Comparison of ENCODE assay signal across 8 cellular contexts in the genomic region with DNA sequence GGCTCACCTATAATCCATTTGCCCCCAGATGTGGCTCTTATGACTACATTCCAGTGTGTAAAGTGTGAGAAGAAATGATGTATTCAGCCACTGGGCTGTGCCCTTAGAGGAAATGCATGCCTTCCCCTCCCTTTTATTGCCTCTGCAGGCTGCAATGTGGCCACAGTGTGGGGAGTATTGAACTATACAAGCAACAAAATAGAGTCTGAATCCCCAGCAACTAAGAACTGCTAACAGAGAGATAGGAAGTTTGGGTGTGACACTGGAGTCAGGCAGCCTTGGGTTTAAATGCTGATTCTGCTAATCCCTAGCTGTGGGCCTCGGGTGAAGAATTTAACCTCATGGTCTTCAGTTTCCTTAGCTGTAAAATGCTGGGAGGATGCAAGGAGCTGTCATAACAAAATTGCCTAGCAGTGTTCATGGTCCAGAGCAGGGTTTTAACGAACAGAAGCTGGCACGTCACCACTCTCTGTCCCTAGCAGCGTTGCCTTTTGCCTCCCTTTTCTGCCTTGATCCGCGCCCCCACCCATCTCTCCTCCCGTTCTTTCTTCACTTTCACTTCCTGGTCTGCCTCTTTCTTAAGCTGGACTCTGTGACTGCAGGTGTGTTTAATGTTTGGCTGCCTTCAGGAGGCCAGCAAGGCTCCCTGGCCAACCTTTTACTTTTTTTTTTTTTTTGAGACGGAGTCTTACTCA. TPM values are rescaled to one million over a fixed set of nuclear protein-coding genes. Genes with fewer than 3 reads are reported as not detected.
DNase-seq lines count a peak whose midpoint lies in the region; ATAC-seq and TF ChIP-seq lines count a peak whose summit lies in the region.

No MANE protein-coding gene starts in this region.

- H3K9me3 ChIP-seq in SK-N-MC (ENCODE audit: low read depth, low read length): no peaks in the 10 kb centered on the region

- H3K27ac ChIP-seq in SK-N-MC (peak overlapping the region; percentile 66), caudate nucleus (ENCODE audit: low read depth, low read length) (no peak overlapping the region)

- no peaks in the 10 kb centered on the region for H3K36me3 Mint-ChIP-seq in immature natural killer cell

- H3K27ac Mint-ChIP-seq in immature natural killer cell: peak overlapping the region; percentile 79 to 95 (median 86)

- DNase-seq in AML-193 (lab: John Stamatoyannopoulos, UW) (peak; percentile 52 to 58), SK-N-MC (ENCODE audit: low read depth, low spot score) (no peak), immature natural killer cell (peak in 2 of 3 donors; percentile 31), GM20000 (ENCODE audit: low spot score) (no peak), caudate nucleus (lab: John Stamatoyannopoulos, UW) (no peak), HuH-7 (ENCODE audit: low spot score) (no peak)

- H3K36me3 ChIP-seq in SK-N-MC (ENCODE audit: insufficient read depth, low read length): no peaks in the 10 kb centered on the region

- H3K4me3 Mint-ChIP-seq in immature natural killer cell: peak overlapping the region; percentile 68 to 83 (median 78)

- TF ChIP-seq CTCF in GM20000 (IDR thresholded peaks at IDR 0.05; ENCODE audit: extremely low read depth, missing control alignments): no peak

- H3K4me3 ChIP-seq in SK-N-MC: no peak overlapping the region

- no peak overlapping the region for H3K9ac ChIP-seq in SK-N-MC (ENCODE audit: insufficient read length)

- H3K27me3 Mint-ChIP-seq in immature natural killer cell (ENCODE audit: low read depth in 3 of 3): peaks cover 0 to 2% (median 1%) of the 10 kb centered on the region in 3 donors

- ATAC-seq in GM21515 (IDR thresholded peaks at IDR 0.05; ENCODE audit: unreplicated experiment) (peak; percentile 43), HG02588 (IDR thresholded peaks at IDR 0.05; ENCODE audit: unreplicated experiment) (no peak)

- peaks cover 57 to 71% of the 10 kb centered on the region in 2 donors for H3K4me1 Mint-ChIP-seq in immature natural killer cell

- H3K9me3 Mint-ChIP-seq in immature natural killer cell: peaks cover 0 to 2% (median 0%) of the 10 kb centered on the region in 6 donors

RNA-seq across cellular contexts. Expression of gene KPNA2, which starts 50.4 kb away (rescaled TPM):
- polyA plus RNA-seq in immature natural killer cell: 10 to 100 TPM; 26.3 to 42.4 (median 39.4) TPM

Comparison
In these comparisons a context has a peak if more than half of its experiments do, and no peak if none do; other contexts are left out.
1. DNase-seq: peak in AML-193 (2 of 2) and immature natural killer cell (2 of 3); none in SK-N-MC (single experiment), GM20000 (single experiment), caudate nucleus (0 of 61) and HuH-7 (single experiment).